In the genomic region with DNA sequence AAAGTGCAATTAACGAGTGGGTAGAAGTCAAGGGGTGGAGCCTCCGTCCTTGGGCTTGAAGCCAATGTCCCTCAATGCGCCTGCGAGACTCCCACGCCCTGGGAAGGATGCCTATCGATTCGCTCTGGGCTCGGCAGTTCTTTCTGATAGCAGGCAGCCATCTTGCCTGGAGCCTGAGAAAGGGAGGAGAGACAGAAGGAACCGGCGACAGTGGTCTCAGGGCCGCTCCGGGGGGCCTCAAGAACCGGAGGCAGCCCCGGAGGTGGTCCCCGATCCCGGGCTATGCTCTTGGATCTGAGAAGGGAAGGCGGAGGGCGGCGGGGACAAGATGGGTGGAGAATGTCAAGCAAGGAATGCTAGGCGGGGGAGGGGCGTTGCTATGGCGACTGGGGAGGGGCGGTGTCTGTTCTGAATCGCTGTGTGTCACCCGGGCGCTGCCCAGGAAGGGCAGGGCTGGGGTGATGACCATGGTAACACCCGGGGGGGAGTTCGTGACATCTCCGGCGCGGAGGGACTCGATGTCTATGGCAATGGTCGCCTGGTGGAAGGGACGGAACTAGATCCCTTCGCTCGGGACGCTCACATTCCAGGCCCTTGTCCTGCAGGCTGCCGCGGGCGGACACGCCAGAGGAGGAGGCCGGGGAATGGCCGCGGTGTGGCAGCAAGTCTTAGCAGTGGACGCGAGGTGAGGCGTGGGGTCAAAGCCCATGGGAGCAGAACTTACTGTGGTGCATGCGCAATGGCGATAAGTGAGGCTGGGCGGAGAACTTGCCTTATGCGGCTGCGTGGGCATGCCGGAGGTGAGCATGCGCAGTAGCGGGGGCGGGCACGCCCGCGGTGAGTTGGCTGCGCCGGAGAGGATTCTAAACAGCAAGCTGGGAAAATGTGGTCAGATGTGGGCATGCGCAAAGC, we compare ENCODE assay signal across 8 cellular contexts. TPM values are rescaled to one million over a fixed set of nuclear protein-coding genes. Genes with fewer than 3 reads are reported as not detected.
A peak's percentile ranks its signal among the peaks of the same experiment; 100 is the strongest.
DNase-seq lines count a peak whose midpoint lies in the region; ATAC-seq and TF ChIP-seq lines count a peak whose summit lies in the region.

A gene (plus strand): TSS at position 140 of the 912 bp plus-strand sequence. CDS start 505 bp downstream, at position 645.

- peaks cover 10 to 15% (median 14%) of the 10 kb centered on the region in 3 donors for H3K4me1 Mint-ChIP-seq in T-cell

- H3K9me3 ChIP-seq in cardiac muscle cell (ENCODE audit: low read depth) (no peaks in the 10 kb centered on the region), parathyroid adenoma (ENCODE audit: control insufficient read depth, low read length) (no peaks in the 10 kb centered on the region), tibial artery (no peaks in the 10 kb centered on the region)

- no peaks in the 10 kb centered on the region for H3K36me3 ChIP-seq in cardiac muscle cell
- H3K36me3 ChIP-seq in parathyroid adenoma (ENCODE audit: control insufficient read depth, insufficient read depth, low read length): no peaks in the 10 kb centered on the region
- H3K36me3 ChIP-seq in tibial artery: peaks cover 14 to 38% (median 32%) of the 10 kb centered on the region in 3 donors

- H2AFZ ChIP-seq in parathyroid adenoma: peak within 1 kb of the TSS; percentile 99

- no peak for TF ChIP-seq CTCF in GM10266 (IDR thresholded peaks at IDR 0.05; ENCODE audit: control insufficient read depth, insufficient read depth, low read depth, missing control alignments)
- no peak for TF ChIP-seq CTCF in cardiac muscle cell (IDR thresholded peaks at IDR 0.05; ENCODE audit: low read depth, low read length)
- no peak for TF ChIP-seq CTCF in parathyroid adenoma (IDR thresholded peaks at IDR 0.05)
- TF ChIP-seq CTCF in tibial artery (IDR thresholded peaks at IDR 0.05): no peak

- 0 to 38% (median 0%) methylated on average over 33 to 62 of the region's 62 CpGs for WGBS in adipose tissue, 3 donors

- H3K27ac ChIP-seq in adipose tissue (ENCODE audit: low read depth, low read length) (peak within 1 kb of the TSS; percentile 96), cardiac muscle cell (peak within 1 kb of the TSS; percentile 99), parathyroid adenoma (peak within 1 kb of the TSS; percentile 99), tibial artery (peak within 1 kb of the TSS; percentile 93 to 94)

- H3K9me3 Mint-ChIP-seq in T-cell: no peaks in the 10 kb centered on the region

- peak within 1 kb of the TSS; percentile 99 to 100 for H3K27ac Mint-ChIP-seq in T-cell

- no peaks in the 10 kb centered on the region for H3K4me1 ChIP-seq in cardiac muscle cell (ENCODE audit: low read depth)
- H3K4me1 ChIP-seq in parathyroid adenoma: no peaks in the 10 kb centered on the region
- H3K4me1 ChIP-seq in tibial artery: peaks cover 0 to 8% (median 5%) of the 10 kb centered on the region in 4 donors

- CTCF ChIA-PET in T-cell (lab: Charles Lee): interaction anchor here in 1 of 2 donors (1.1 kb wide), 1 partner anchor 23 kb away, joined by 3 read pairs; a partner anchor contains a TSS

- H3K4me2 ChIP-seq in parathyroid adenoma (ENCODE audit: low read length): peak within 1 kb of the TSS; percentile 97

- DNase-seq in GM10266 (ENCODE audit: extremely low spot score) (peak; percentile 83), NCI-H146 (lab: John Stamatoyannopoulos, UW) (peak; percentile 93), T-cell (peak; percentile 78 to 90 (median 86)), cardiac muscle cell (ENCODE audit: low read depth in 1 of 2, low spot score in 1 of 2) (peak; percentile 88 to 98), tibial artery (peak; percentile 89 to 96)

- H3K9ac ChIP-seq in parathyroid adenoma: peak within 1 kb of the TSS; percentile 53

- POLR2A ChIA-PET in T-cell (lab: Charles Lee): no interaction called here

- H3K27me3 Mint-ChIP-seq in T-cell: no peaks in the 10 kb centered on the region

- no peaks in the 10 kb centered on the region for H3K27me3 ChIP-seq in cardiac muscle cell
- H3K27me3 ChIP-seq in parathyroid adenoma (ENCODE audit: control insufficient read depth, insufficient read depth, low read length): no peaks in the 10 kb centered on the region
- no peaks in the 10 kb centered on the region for H3K27me3 ChIP-seq in tibial artery

- intact Hi-C loops in tibial artery (cut with DNase I; ENCODE audit: low total_unique reads): loop anchor here (10.0 kb wide), 1 partner anchor 123 kb away; a partner anchor contains a TSS

- ATAC-seq in HG02678 (IDR thresholded peaks at IDR 0.05; ENCODE audit: unreplicated experiment): peak; percentile 72
- ATAC-seq in T-cell (replicated peaks in 1 of 4): peak; percentile 82 to 89 (median 86)

- no peaks in the 10 kb centered on the region for H3K36me3 Mint-ChIP-seq in T-cell

- peak within 1 kb of the TSS; percentile 92 to 97 (median 95) for H3K4me3 Mint-ChIP-seq in T-cell

- H3K4me3 ChIP-seq in cardiac muscle cell (peak within 1 kb of the TSS; percentile 68), parathyroid adenoma (ENCODE audit: low read depth, low read length) (peak within 1 kb of the TSS; percentile 98), tibial artery (peak within 1 kb of the TSS; percentile 63 to 65)

- H3K79me2 ChIP-seq in parathyroid adenoma: no peaks in the 10 kb centered on the region

RNA-seq across cellular contexts. Expression of the gene that starts here (rescaled TPM):
- 10 to 100 TPM; 39.0 to 65.9 (median 59.3) TPM for total RNA-seq in T-cell
- 100 to 1,000 TPM; 143 to 172 (median 170) TPM for polyA plus RNA-seq in adipose tissue
- 151 and 205 TPM in 2 replicates for total RNA-seq in cardiac muscle cell
- polyA plus RNA-seq in cardiac muscle cell: 150 and 168 TPM in 2 replicates

Comparison
In these comparisons a context has a peak if more than half of its experiments do, and no peak if none do; other contexts are left out.
1. Peak in every context shown above with its lines: DNase-seq, ATAC-seq, H3K4me3 ChIP-seq and H3K27ac ChIP-seq.